In the genomic region with DNA sequence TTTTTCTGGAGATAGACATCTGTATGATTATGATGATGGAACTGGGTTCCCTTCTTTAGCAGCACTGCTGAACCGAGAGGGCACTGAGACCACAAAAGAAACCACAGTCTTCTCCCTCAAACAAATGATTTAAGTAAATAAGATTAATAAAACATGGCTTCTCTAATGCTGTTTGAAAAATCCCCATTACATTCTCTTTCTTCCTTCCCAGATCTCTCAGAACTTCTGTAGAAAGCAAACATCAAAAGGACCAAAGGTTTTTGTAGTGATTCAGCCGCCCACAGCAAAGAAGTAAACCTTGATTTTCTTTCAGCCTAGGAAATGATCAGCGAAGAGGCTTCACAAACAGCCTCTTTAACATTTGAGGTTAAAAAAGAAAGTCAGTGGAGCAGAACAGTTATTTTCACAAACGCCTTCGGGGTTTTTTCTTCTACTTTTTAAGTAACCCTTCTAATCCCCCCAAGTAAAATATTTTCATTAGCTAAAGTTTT, we compare ENCODE assay signal across 9 cellular contexts.
DNase-seq lines count a peak whose midpoint lies in the region; ATAC-seq and TF ChIP-seq lines count a peak whose summit lies in the region.
"Had no signal": no experiment of that assay in that cellular context is flagged by ENCODE, and none has a peak within 500 bp of the region (broad histone marks: within the 10 kb centered on the region; RNA-seq: fewer than 3 reads in every experiment).

No MANE protein-coding gene starts in this region.

- peak; percentile 82 for DNase-seq in Caki2 (ENCODE audit: low read depth)
- peak; percentile 66 for DNase-seq in activated naive CD4-positive, alpha-beta T cell treated with anti-CD3 and anti-CD28 coated beads for 36 hours
- DNase-seq in neural progenitor cell (ENCODE audit: low spot score): peak; percentile 23
- no peak for DNase-seq in AG08396 (ENCODE audit: low spot score)
- DNase-seq in iPS-NIHi7 (ENCODE audit: extremely low spot score): no peak
- DNase-seq in D341Med (ENCODE audit: low spot score): no peak

- H3K9me3 ChIP-seq in neural progenitor cell (ENCODE audit: low read depth): no peaks in the 10 kb centered on the region

- no peak overlapping the region for H2AFZ ChIP-seq in neural progenitor cell (replicated peaks)

- no peaks in the 10 kb centered on the region for H3K9me3 Mint-ChIP-seq in activated naive CD4-positive, alpha-beta T cell treated with anti-CD3 and anti-CD28 coated beads for 36 hours
- peaks cover 5% of the 10 kb centered on the region for H3K9me3 Mint-ChIP-seq in neural progenitor cell

- no peaks in the 10 kb centered on the region for H3K36me3 Mint-ChIP-seq in activated naive CD4-positive, alpha-beta T cell treated with anti-CD3 and anti-CD28 coated beads for 36 hours (ENCODE audit: low read depth)
- H3K36me3 Mint-ChIP-seq in neural progenitor cell: peaks cover 4% of the 10 kb centered on the region

- peak overlapping the region; percentile 32 for H3K27ac Mint-ChIP-seq in activated naive CD4-positive, alpha-beta T cell treated with anti-CD3 and anti-CD28 coated beads for 36 hours
- peak overlapping the region; percentile 96 for H3K27ac Mint-ChIP-seq in neural progenitor cell

- H3K4me3 ChIP-seq in neural progenitor cell: no peak overlapping the region

- H3K4me2 ChIP-seq in neural progenitor cell: peak overlapping the region; percentile 30

- peaks cover 29% of the 10 kb centered on the region for H3K27me3 Mint-ChIP-seq in activated naive CD4-positive, alpha-beta T cell treated with anti-CD3 and anti-CD28 coated beads for 36 hours (ENCODE audit: low read depth)
- no peaks in the 10 kb centered on the region for H3K27me3 Mint-ChIP-seq in neural progenitor cell (ENCODE audit: insufficient read depth, low read depth)

- no peaks in the 10 kb centered on the region for H3K79me2 ChIP-seq in neural progenitor cell (ENCODE audit: low read depth)

- intact Hi-C loops in activated naive CD4-positive, alpha-beta T cell treated with anti-CD3 and anti-CD28 coated beads for 36 hours (cut with micrococcal nuclease): loop anchor here (1.0 to 10.0 kb wide), 7 partner anchors 169 to 1011 kb away; partner anchors contain the start of genes ACVR1C, CCDC148, GALNT5 and PKP4

- peak overlapping the region; percentile 54 for H3K27ac ChIP-seq in neural progenitor cell
- H3K27ac ChIP-seq: HL-60 had no signal

- no peaks in the 10 kb centered on the region for H4K20me1 ChIP-seq in neural progenitor cell (ENCODE audit: low read depth)

- H3K27me3 ChIP-seq in neural progenitor cell: no peaks in the 10 kb centered on the region

- CTCF ChIA-PET in activated naive CD4-positive, alpha-beta T cell treated with anti-CD3 and anti-CD28 coated beads for 36 hours (lab: Charles Lee): interaction anchor here (0.6 to 1.2 kb wide), 2 partner anchors 18 to 156 kb away, joined by 3 read pairs; no protein-coding TSS in a partner anchor

- H3K9ac ChIP-seq in neural progenitor cell: no peak overlapping the region

- no peak overlapping the region for H3K4me3 Mint-ChIP-seq in activated naive CD4-positive, alpha-beta T cell treated with anti-CD3 and anti-CD28 coated beads for 36 hours
- peak overlapping the region; percentile 60 for H3K4me3 Mint-ChIP-seq in neural progenitor cell

- H3K36me3 ChIP-seq in neural progenitor cell: no peaks in the 10 kb centered on the region

- no peak for TF ChIP-seq CTCF in neural progenitor cell (IDR thresholded peaks at IDR 0.05)

- peaks cover 17% of the 10 kb centered on the region for H3K4me1 ChIP-seq in neural progenitor cell

- in situ Hi-C loops in Caki2 (cut with HindIII; ENCODE audit: low pct_unique_long_range_greater_than_20kb, low sequenced_read_pairs): no loop called here

- ATAC-seq in GM19455 (IDR thresholded peaks at IDR 0.05; ENCODE audit: unreplicated experiment): peak; percentile 85
- peak; percentile 86 for ATAC-seq in HG03442 (IDR thresholded peaks at IDR 0.05; ENCODE audit: unreplicated experiment)

- H3K4me1 Mint-ChIP-seq in activated naive CD4-positive, alpha-beta T cell treated with anti-CD3 and anti-CD28 coated beads for 36 hours (ENCODE audit: low read depth): peaks cover 25% of the 10 kb centered on the region
- peaks cover 43% of the 10 kb centered on the region for H3K4me1 Mint-ChIP-seq in neural progenitor cell

- H3F3A ChIP-seq in neural progenitor cell (ENCODE audit: low read depth): peaks cover 9% of the 10 kb centered on the region

Comparison
In these comparisons a context has a peak if more than half of its experiments do, and no peak if none do; other contexts are left out.
1. DNase-seq: peak in Caki2 (single experiment), activated naive CD4-positive, alpha-beta T cell treated with anti-CD3 and anti-CD28 coated beads for 36 hours (single experiment) and neural progenitor cell (single experiment); none in AG08396 (single experiment), iPS-NIHi7 (single experiment) and D341Med (single experiment).